Comparison of ENCODE assay signal across 16 cellular contexts in genomic region chr2:171142398-171142797, GRCh38. TPM values are rescaled to one million over a fixed set of nuclear protein-coding genes. Genes with fewer than 3 reads are reported as not detected.
DNase-seq lines count a peak whose midpoint lies in the region; ATAC-seq, FAIRE-seq and TF ChIP-seq lines count a peak whose summit lies in the region.
"Had no signal": no experiment of that assay in that cellular context is flagged by ENCODE, and none has a peak within 500 bp of the region (broad histone marks: within the 10 kb centered on the region; RNA-seq: fewer than 3 reads in every experiment).

No MANE protein-coding gene starts in this region.

- POLR2A ChIA-PET in CD4-positive, alpha-beta memory T cell (lab: Charles Lee; ENCODE audit: partially characterized antibody): interaction anchor here (0.7 kb wide), 1 partner anchor 315 kb away, joined by 3 read pairs; no protein-coding TSS in a partner anchor
- POLR2A ChIA-PET in naive thymus-derived CD4-positive, alpha-beta T cell (lab: Charles Lee): no interaction called here
- POLR2A ChIA-PET in activated CD4-positive, alpha-beta T cell treated with anti-CD3 and anti-CD28 coated beads, Interleukin-2, amount 10 ng/mL, durations not matched to agents 7 days and 5 days (lab: Charles Lee): no interaction called here

- H3K27ac Mint-ChIP-seq in CD4-positive, alpha-beta memory T cell: no peak overlapping the region
- no peak overlapping the region for H3K27ac Mint-ChIP-seq in activated T-helper 17 cell treated with anti-CD3 and anti-CD28 coated beads, Interleukin-2, amount 50 U/mL, for 72 hours
- H3K27ac Mint-ChIP-seq in naive thymus-derived CD4-positive, alpha-beta T cell: peak overlapping the region in 1 of 9 donors; percentile 25
- no peak overlapping the region for H3K27ac Mint-ChIP-seq in activated CD4-positive, alpha-beta T cell treated with anti-CD3 and anti-CD28 coated beads, Interleukin-2, amount 10 ng/mL, durations not matched to agents 7 days and 5 days

- H3K27ac ChIP-seq in CD4-positive, alpha-beta memory T cell (ENCODE audit: low read depth, low read length): no peak overlapping the region
- no peak overlapping the region for H3K27ac ChIP-seq in naive thymus-derived CD4-positive, alpha-beta T cell (ENCODE audit: low read depth, low read length)
- H3K27ac ChIP-seq in caudate nucleus (ENCODE audit: low read depth, low read length): no peak overlapping the region
- H3K27ac ChIP-seq: RWPE1 had no signal

- no peak for ATAC-seq in activated T-helper 17 cell treated with anti-CD3 and anti-CD28 coated beads, Interleukin-2, amount 50 U/mL, for 72 hours (replicated peaks)
- no peak for ATAC-seq in naive thymus-derived CD4-positive, alpha-beta T cell
- ATAC-seq in GM18909 (IDR thresholded peaks at IDR 0.05; ENCODE audit: poor library complexity, unreplicated experiment): no peak

- no peaks in the 10 kb centered on the region for H3K36me3 ChIP-seq in CD4-positive, alpha-beta memory T cell (ENCODE audit: insufficient read depth, low read length)
- H3K36me3 ChIP-seq in naive thymus-derived CD4-positive, alpha-beta T cell (ENCODE audit: control insufficient read depth in 2 of 3, insufficient read depth in 3 of 3, low read length in 3 of 3): no peaks in the 10 kb centered on the region

- intact Hi-C loops in CD4-positive, alpha-beta memory T cell (cut with micrococcal nuclease): no loop called here
- intact Hi-C loops in naive thymus-derived CD4-positive, alpha-beta T cell (cut with micrococcal nuclease): loop anchor here in 1 of 2 donors (5.0 kb wide), 1 partner anchor 35 kb away; no protein-coding TSS in a partner anchor

- no peaks in the 10 kb centered on the region for H3K27me3 Mint-ChIP-seq in CD4-positive, alpha-beta memory T cell
- no peaks in the 10 kb centered on the region for H3K27me3 Mint-ChIP-seq in activated T-helper 17 cell treated with anti-CD3 and anti-CD28 coated beads, Interleukin-2, amount 50 U/mL, for 72 hours
- no peaks in the 10 kb centered on the region for H3K27me3 Mint-ChIP-seq in naive thymus-derived CD4-positive, alpha-beta T cell
- H3K27me3 Mint-ChIP-seq in activated CD4-positive, alpha-beta T cell treated with anti-CD3 and anti-CD28 coated beads, Interleukin-2, amount 10 ng/mL, durations not matched to agents 7 days and 5 days: no peaks in the 10 kb centered on the region
- H3K27me3 Mint-ChIP-seq: CD8-positive, alpha-beta memory T cell had no signal

- no peaks in the 10 kb centered on the region for H3K9me3 ChIP-seq in CD4-positive, alpha-beta memory T cell (ENCODE audit: control insufficient read depth in 1 of 2, low read length in 2 of 2)
- no peaks in the 10 kb centered on the region for H3K9me3 ChIP-seq in naive thymus-derived CD4-positive, alpha-beta T cell (ENCODE audit: control insufficient read depth in 2 of 3, low read length in 3 of 3)

- DNase-seq in CD4-positive, alpha-beta memory T cell: no peak
- DNase-seq in H54 (ENCODE audit: insufficient read length, low spot score) (no peak), caudate nucleus (lab: John Stamatoyannopoulos, UW) (no peak)
- no peak for DNase-seq in naive thymus-derived CD4-positive, alpha-beta T cell
- no peak for DNase-seq in activated CD4-positive, alpha-beta T cell treated with anti-CD3 and anti-CD28 coated beads, Interleukin-2, amount 10 ng/mL, durations not matched to agents 7 days and 5 days
- DNase-seq: CD8-positive, alpha-beta memory T cell; DMS79 treated with DMSO at 0.1 percent for 48 hours; H9; NCI-H1417; NCI-H1930; NCI-H2171; NCI-H446; NCI-H69 had no signal

- FAIRE-seq in H54 (lab: Jason Lieb, UNC): peak; percentile 38

- H3K4me3 ChIP-seq in CD4-positive, alpha-beta memory T cell (ENCODE audit: low read length in 2 of 2): no peak overlapping the region
- H3K4me3 ChIP-seq in naive thymus-derived CD4-positive, alpha-beta T cell (ENCODE audit: low read length): no peak overlapping the region

- H3K9me3 Mint-ChIP-seq in CD4-positive, alpha-beta memory T cell: no peaks in the 10 kb centered on the region
- no peaks in the 10 kb centered on the region for H3K9me3 Mint-ChIP-seq in activated T-helper 17 cell treated with anti-CD3 and anti-CD28 coated beads, Interleukin-2, amount 50 U/mL, for 72 hours
- H3K9me3 Mint-ChIP-seq in naive thymus-derived CD4-positive, alpha-beta T cell: peaks cover 0 to 1% (median 0%) of the 10 kb centered on the region in 11 donors
- H3K9me3 Mint-ChIP-seq in activated CD4-positive, alpha-beta T cell treated with anti-CD3 and anti-CD28 coated beads, Interleukin-2, amount 10 ng/mL, durations not matched to agents 7 days and 5 days: no peaks in the 10 kb centered on the region
- H3K9me3 Mint-ChIP-seq: CD8-positive, alpha-beta memory T cell; H9 had no signal

- H3K4me1 ChIP-seq in CD4-positive, alpha-beta memory T cell (ENCODE audit: insufficient read depth, low read length): peaks cover 91% of the 10 kb centered on the region
- H3K4me1 ChIP-seq in naive thymus-derived CD4-positive, alpha-beta T cell (ENCODE audit: control insufficient read depth in 2 of 2, insufficient read depth in 2 of 2, low read length in 2 of 2): peaks cover 6 to 20% of the 10 kb centered on the region in 2 donors

- H3K4me1 Mint-ChIP-seq in CD4-positive, alpha-beta memory T cell: peaks cover 61 to 87% (median 77%) of the 10 kb centered on the region in 4 donors
- peaks cover 46% of the 10 kb centered on the region for H3K4me1 Mint-ChIP-seq in activated T-helper 17 cell treated with anti-CD3 and anti-CD28 coated beads, Interleukin-2, amount 50 U/mL, for 72 hours
- peaks cover 39 to 97% (median 82%) of the 10 kb centered on the region in 7 donors for H3K4me1 Mint-ChIP-seq in naive thymus-derived CD4-positive, alpha-beta T cell
- peaks cover 47% of the 10 kb centered on the region for H3K4me1 Mint-ChIP-seq in activated CD4-positive, alpha-beta T cell treated with anti-CD3 and anti-CD28 coated beads, Interleukin-2, amount 10 ng/mL, durations not matched to agents 7 days and 5 days

- H3K4me3 Mint-ChIP-seq in CD4-positive, alpha-beta memory T cell: peak overlapping the region in 6 of 8 donors; percentile 3 to 44 (median 24)
- H3K4me3 Mint-ChIP-seq in activated T-helper 17 cell treated with anti-CD3 and anti-CD28 coated beads, Interleukin-2, amount 50 U/mL, for 72 hours: peak overlapping the region; percentile 16
- H3K4me3 Mint-ChIP-seq in naive thymus-derived CD4-positive, alpha-beta T cell: peak overlapping the region in 7 of 10 donors; percentile 9 to 65 (median 35)
- no peak overlapping the region for H3K4me3 Mint-ChIP-seq in activated CD4-positive, alpha-beta T cell treated with anti-CD3 and anti-CD28 coated beads, Interleukin-2, amount 10 ng/mL, durations not matched to agents 7 days and 5 days
- H3K4me3 Mint-ChIP-seq: H9 had no signal

- no peak for TF ChIP-seq POLR2A in H54 (IDR thresholded peaks at IDR 0.05; ENCODE audit: low read depth, low read length)

- no peaks in the 10 kb centered on the region for H3K27me3 ChIP-seq in CD4-positive, alpha-beta memory T cell (ENCODE audit: insufficient read depth, low read length)
- H3K27me3 ChIP-seq in naive thymus-derived CD4-positive, alpha-beta T cell (ENCODE audit: control insufficient read depth in 2 of 2, insufficient read depth in 2 of 2, low read length in 2 of 2): no peaks in the 10 kb centered on the region

- CTCF ChIA-PET in CD4-positive, alpha-beta memory T cell (lab: Charles Lee; ENCODE audit: partially characterized antibody): interaction anchor here (1.3 to 1.9 kb wide), 2 partner anchors 16 to 274 kb away, joined by 3 to 6 read pairs; no protein-coding TSS in a partner anchor
- CTCF ChIA-PET in naive thymus-derived CD4-positive, alpha-beta T cell (lab: Charles Lee): no interaction called here
- CTCF ChIA-PET in activated CD4-positive, alpha-beta T cell treated with anti-CD3 and anti-CD28 coated beads, Interleukin-2, amount 10 ng/mL, durations not matched to agents 7 days and 5 days (lab: Charles Lee): no interaction called here

- H3K36me3 Mint-ChIP-seq in CD4-positive, alpha-beta memory T cell: peaks cover 0 to 2% of the 10 kb centered on the region in 2 donors
- H3K36me3 Mint-ChIP-seq in activated T-helper 17 cell treated with anti-CD3 and anti-CD28 coated beads, Interleukin-2, amount 50 U/mL, for 72 hours (ENCODE audit: low read depth): peaks cover 7% of the 10 kb centered on the region
- peaks cover 0 to 9% (median 0%) of the 10 kb centered on the region in 5 donors for H3K36me3 Mint-ChIP-seq in naive thymus-derived CD4-positive, alpha-beta T cell
- H3K36me3 Mint-ChIP-seq in activated CD4-positive, alpha-beta T cell treated with anti-CD3 and anti-CD28 coated beads, Interleukin-2, amount 10 ng/mL, durations not matched to agents 7 days and 5 days (ENCODE audit: low read depth): peaks cover 5% of the 10 kb centered on the region

RNA-seq across cellular contexts. Expression of gene TLK1, which starts 18.3 kb away (rescaled TPM):
- 100 to 1,000 TPM; 138 to 152 TPM for total RNA-seq in CD4-positive, alpha-beta memory T cell
- polyA plus RNA-seq in CD4-positive, alpha-beta memory T cell: 10 to 100 TPM; 19.2 to 53.6 TPM
- 10 to 100 TPM; 54.5 to 64.0 TPM for total RNA-seq in activated T-helper 17 cell treated with anti-CD3 and anti-CD28 coated beads, Interleukin-2, amount 50 U/mL, for 72 hours
- 100 to 1,000 TPM in 4 of 5 experiments, 10 to 100 TPM in 1; 96.9 to 191 (median 141) TPM for total RNA-seq in naive thymus-derived CD4-positive, alpha-beta T cell
- 10 to 100 TPM; 40.0 to 63.8 TPM for polyA plus RNA-seq in naive thymus-derived CD4-positive, alpha-beta T cell
- total RNA-seq in activated CD4-positive, alpha-beta T cell treated with anti-CD3 and anti-CD28 coated beads, Interleukin-2, amount 10 ng/mL, durations not matched to agents 7 days and 5 days: 10 to 100 TPM; 87.1 to 92.5 TPM
